Comparison of ENCODE assay signal across 22 cellular contexts in genomic region chr1:74334147-74334546, GRCh38.
DNase-seq lines count a peak whose midpoint lies in the region; ATAC-seq lines count a peak whose summit lies in the region.
"Had no signal": no experiment of that assay in that cellular context is flagged by ENCODE, and none has a peak within 500 bp of the region (broad histone marks: within the 10 kb centered on the region; RNA-seq: fewer than 3 reads in every experiment).

No MANE protein-coding gene starts in this region.

- ATAC-seq in HG03460 (IDR thresholded peaks at IDR 0.05; ENCODE audit: unreplicated experiment): no peak

- no peaks in the 10 kb centered on the region for H3K4me1 ChIP-seq in adipocyte (ENCODE audit: control insufficient read depth, insufficient read depth, low read length)
- H3K4me1 ChIP-seq: BLaER1 had no signal

- DNase-seq in HCEC 1CT: peak; percentile 20
- peak; percentile 60 for DNase-seq in adipocyte (ENCODE audit: low read depth)
- DNase-seq in iris pigment epithelial cell (ENCODE audit: low read depth): peak; percentile 10
- peak; percentile 43 for DNase-seq in renal cortical epithelial cell (ENCODE audit: low read depth)
- no peak for DNase-seq in stimulated activated CD4-positive, alpha-beta T cell treated with anti-CD3 and anti-CD28 coated beads, Interleukin-4, amount 100 ng/mL, for 1 hour
- DNase-seq in NCI-H774 (lab: John Stamatoyannopoulos, UW): no peak
- DNase-seq: CD4-positive, alpha-beta T cell; COR-L47; DMS 273 treated with DMSO at 0.1 percent for 48 hours; DND-41; GM23248; H9; KG1; NCI-H1092 treated with DMSO at 0.1 percent for 48 hours; NCI-H1436 treated with DMSO at 0.1 percent for 48 hours; NCI-H2029; NCI-H2227 treated with DMSO at 0.1 percent for 48 hours; NCI-H510A; SHP77 treated with DMSO at 0.1 percent for 48 hours had no signal

- H3K36me3 ChIP-seq in adipocyte (ENCODE audit: control insufficient read depth, insufficient read depth, low read length, severe bottlenecking): no peaks in the 10 kb centered on the region
- H3K36me3 ChIP-seq: BLaER1 had no signal

- H3K27me3 ChIP-seq in adipocyte (replicated peaks; ENCODE audit: control insufficient read depth, insufficient read depth, low read length): no peaks in the 10 kb centered on the region
- H3K27me3 ChIP-seq: BLaER1 had no signal

- no peak overlapping the region for H3K4me3 ChIP-seq in adipocyte (ENCODE audit: low read length)
- H3K4me3 ChIP-seq: BLaER1, GM23248, SK-N-MC had no signal

- H3K9me3 ChIP-seq in adipocyte (ENCODE audit: control insufficient read depth, low read length): no peaks in the 10 kb centered on the region
- H3K9me3 ChIP-seq: BLaER1 had no signal

- no peak overlapping the region for H3K9ac ChIP-seq in adipocyte (ENCODE audit: low read length)
- H3K9ac ChIP-seq: BLaER1, GM23248 had no signal

Comparison
In these comparisons a context has a peak if more than half of its experiments do, and no peak if none do; other contexts are left out.
1. DNase-seq: peak in HCEC 1CT (single experiment), adipocyte (single experiment), iris pigment epithelial cell (single experiment) and renal cortical epithelial cell (single experiment); none in stimulated activated CD4-positive, alpha-beta T cell treated with anti-CD3 and anti-CD28 coated beads, Interleukin-4, amount 100 ng/mL, for 1 hour (single experiment) and NCI-H774 (single experiment).